16 cellular contexts compared by ENCODE assay signal in the genomic region with DNA sequence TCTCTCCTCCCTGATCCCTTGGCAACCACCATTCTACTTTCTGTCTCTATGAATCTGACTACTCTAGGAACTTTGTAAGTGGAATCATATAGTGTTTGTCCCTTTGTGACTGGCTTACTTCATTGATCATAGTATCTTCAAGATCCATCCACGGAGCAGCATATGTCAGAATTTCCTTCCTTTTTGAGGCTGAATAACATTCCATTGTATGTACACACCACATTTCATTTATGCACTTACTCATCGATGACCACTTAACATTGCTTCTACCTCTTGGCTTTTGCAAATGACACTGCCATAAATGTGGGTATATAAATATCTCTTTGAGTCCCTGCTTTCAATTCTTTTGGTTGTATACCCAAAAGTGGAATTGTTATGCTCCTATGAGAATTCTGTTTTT.
A peak's percentile ranks its signal among the peaks of the same experiment; 100 is the strongest.
DNase-seq lines count a peak whose midpoint lies in the region; ATAC-seq, FAIRE-seq and TF ChIP-seq lines count a peak whose summit lies in the region.
"Had no signal": no experiment of that assay in that cellular context is flagged by ENCODE, and none has a peak within 500 bp of the region (broad histone marks: within the 10 kb centered on the region; RNA-seq: fewer than 3 reads in every experiment).

No MANE protein-coding gene starts in this region.

- TF ChIP-seq POLR2A in endothelial cell of umbilical vein (IDR thresholded peaks at IDR 0.05; ENCODE audit: low read depth, low read length) (no peak), sigmoid colon (IDR thresholded peaks at IDR 0.05) (no peak)

- no peak overlapping the region for H3K27ac Mint-ChIP-seq in neural progenitor cell
- H3K27ac Mint-ChIP-seq in stimulated activated effector memory CD8-positive, alpha-beta T cell treated with anti-CD3 and anti-CD28 coated beads, Interleukin-12 subunit alpha, Interleukin-12 subunit beta, amount 100 ng/mL, for 72 hours: no peak overlapping the region
- H3K27ac Mint-ChIP-seq: CD8-positive, alpha-beta memory T cell had no signal

- H3K4me3 Mint-ChIP-seq in neural progenitor cell: no peak overlapping the region
- no peak overlapping the region for H3K4me3 Mint-ChIP-seq in stimulated activated effector memory CD8-positive, alpha-beta T cell treated with anti-CD3 and anti-CD28 coated beads, Interleukin-12 subunit alpha, Interleukin-12 subunit beta, amount 100 ng/mL, for 72 hours
- H3K4me3 Mint-ChIP-seq: CD8-positive, alpha-beta memory T cell had no signal

- peak overlapping the region; percentile 27 for H3K4me2 ChIP-seq in endothelial cell of umbilical vein (ENCODE audit: insufficient read depth, low read length)
- H3K4me2 ChIP-seq in neural progenitor cell: no peak overlapping the region
- H3K4me2 ChIP-seq: BLaER1 had no signal

- H3F3A ChIP-seq in neural progenitor cell (ENCODE audit: low read depth): no peaks in the 10 kb centered on the region

- no peak for TF ChIP-seq EP300 in sigmoid colon (IDR thresholded peaks at IDR 0.05)

- H3K9me1 ChIP-seq in endothelial cell of umbilical vein (replicated peaks; ENCODE audit: control insufficient read depth, extremely low read depth, insufficient read depth, low read length): no peaks in the 10 kb centered on the region

- H3K9me3 ChIP-seq in endothelial cell of umbilical vein (replicated peaks; ENCODE audit: control insufficient read depth, insufficient read depth, low read length) (no peaks in the 10 kb centered on the region), neural progenitor cell (ENCODE audit: low read depth) (no peaks in the 10 kb centered on the region), sigmoid colon (no peaks in the 10 kb centered on the region)
- H3K9me3 ChIP-seq: BLaER1 had no signal

- 82 to 88% methylated on average over 2 of the region's 2 CpGs for WGBS in sigmoid colon, 2 donors

- peaks cover 11% of the 10 kb centered on the region for H3K4me1 ChIP-seq in endothelial cell of umbilical vein (ENCODE audit: control insufficient read depth, extremely low read depth, insufficient read depth, low read length)
- H3K4me1 ChIP-seq in neural progenitor cell: no peaks in the 10 kb centered on the region
- no peaks in the 10 kb centered on the region for H3K4me1 ChIP-seq in sigmoid colon
- H3K4me1 ChIP-seq: BLaER1 had no signal

- H2AFZ ChIP-seq in endothelial cell of umbilical vein (ENCODE audit: low read depth, low read length) (peak overlapping the region; percentile 68), neural progenitor cell (replicated peaks) (peak overlapping the region; percentile 57)

- H3K9me3 Mint-ChIP-seq in neural progenitor cell: no peaks in the 10 kb centered on the region
- H3K9me3 Mint-ChIP-seq in stimulated activated effector memory CD8-positive, alpha-beta T cell treated with anti-CD3 and anti-CD28 coated beads, Interleukin-12 subunit alpha, Interleukin-12 subunit beta, amount 100 ng/mL, for 72 hours: peaks cover 3% of the 10 kb centered on the region

- POLR2A ChIA-PET in endothelial cell of umbilical vein (lab: Charles Lee): no interaction called here

- H3K36me3 Mint-ChIP-seq in neural progenitor cell: no peaks in the 10 kb centered on the region
- H3K36me3 Mint-ChIP-seq in stimulated activated effector memory CD8-positive, alpha-beta T cell treated with anti-CD3 and anti-CD28 coated beads, Interleukin-12 subunit alpha, Interleukin-12 subunit beta, amount 100 ng/mL, for 72 hours: no peaks in the 10 kb centered on the region
- H3K36me3 Mint-ChIP-seq: CD8-positive, alpha-beta memory T cell had no signal

- dilution Hi-C loops in endothelial cell of umbilical vein (cut with MboI; ENCODE audit: extremely low pct_ligation_motif_present, low sequenced_read_pairs): no loop called here

- DNase-seq in HT1080 (ENCODE audit: low read depth): peak; percentile 77
- peak; percentile 8 for DNase-seq in amniotic epithelial cell (ENCODE audit: low read depth)
- DNase-seq in endothelial cell of umbilical vein (ENCODE audit: low read depth, low spot score): peak; percentile 75
- no peak for DNase-seq in neural progenitor cell (ENCODE audit: low spot score)
- DNase-seq in NCI-H128 (lab: John Stamatoyannopoulos, UW; ENCODE audit: unreplicated experiment): no peak
- no peak for DNase-seq in stimulated activated effector memory CD8-positive, alpha-beta T cell treated with anti-CD3 and anti-CD28 coated beads, Interleukin-12 subunit alpha, Interleukin-12 subunit beta, amount 100 ng/mL, for 72 hours (ENCODE audit: low spot score in 2 of 2)
- no peak for DNase-seq in sigmoid colon
- DNase-seq in RPMI8226: no peak
- DNase-seq: CD8-positive, alpha-beta memory T cell; H7; Karpas-422; NCI-H2107; NCI-H226; NCI-H526 treated with DMSO at 0.1 percent for 48 hours had no signal

- no peak overlapping the region for H3K4me3 ChIP-seq in endothelial cell of umbilical vein (replicated peaks in 1 of 3; ENCODE audit: insufficient read depth in 1 of 3, low read depth in 1 of 3, low read length in 3 of 3)
- no peak overlapping the region for H3K4me3 ChIP-seq in neural progenitor cell
- no peak overlapping the region for H3K4me3 ChIP-seq in sigmoid colon
- H3K4me3 ChIP-seq: BLaER1, SK-N-MC had no signal

- H3K4me1 Mint-ChIP-seq in neural progenitor cell: no peaks in the 10 kb centered on the region
- H3K4me1 Mint-ChIP-seq in stimulated activated effector memory CD8-positive, alpha-beta T cell treated with anti-CD3 and anti-CD28 coated beads, Interleukin-12 subunit alpha, Interleukin-12 subunit beta, amount 100 ng/mL, for 72 hours: no peaks in the 10 kb centered on the region
- H3K4me1 Mint-ChIP-seq: CD8-positive, alpha-beta memory T cell had no signal

- H3K27ac ChIP-seq in endothelial cell of umbilical vein (ENCODE audit: insufficient read depth, low read depth, low read length) (peak overlapping the region; percentile 50), neural progenitor cell (no peak overlapping the region), sigmoid colon (no peak overlapping the region)
- H3K27ac ChIP-seq: BLaER1, SK-N-MC had no signal

- H3K9ac ChIP-seq in endothelial cell of umbilical vein (replicated peaks; ENCODE audit: extremely low read depth, insufficient read depth, low read length): no peak overlapping the region
- no peak overlapping the region for H3K9ac ChIP-seq in neural progenitor cell
- H3K9ac ChIP-seq: BLaER1 had no signal

- CTCF ChIA-PET in endothelial cell of umbilical vein (lab: Charles Lee): no interaction called here

- H3K79me2 ChIP-seq in endothelial cell of umbilical vein (ENCODE audit: control insufficient read depth, insufficient read depth, low read length): no peaks in the 10 kb centered on the region
- no peaks in the 10 kb centered on the region for H3K79me2 ChIP-seq in neural progenitor cell (ENCODE audit: low read depth)

- FAIRE-seq in endothelial cell of umbilical vein (lab: Jason Lieb, UNC): peak; percentile 59

- H3K36me3 ChIP-seq in endothelial cell of umbilical vein (ENCODE audit: control insufficient read depth in 2 of 2, extremely low read depth in 1 of 2, insufficient read depth in 2 of 2, low read length in 2 of 2) (no peaks in the 10 kb centered on the region), neural progenitor cell (no peaks in the 10 kb centered on the region), sigmoid colon (no peaks in the 10 kb centered on the region)
- H3K36me3 ChIP-seq: BLaER1 had no signal

- no peaks in the 10 kb centered on the region for H3K27me3 Mint-ChIP-seq in neural progenitor cell (ENCODE audit: insufficient read depth, low read depth)
- H3K27me3 Mint-ChIP-seq: CD8-positive, alpha-beta memory T cell had no signal

- TF ChIP-seq CTCF in endothelial cell of umbilical vein (IDR thresholded peaks at IDR 0.05; ENCODE audit: extremely low read depth in 1 of 2, insufficient read depth in 1 of 2, low read depth in 1 of 2, low read length in 2 of 2): no peak
- no peak for TF ChIP-seq CTCF in neural progenitor cell (IDR thresholded peaks at IDR 0.05)
- no peak for TF ChIP-seq CTCF in sigmoid colon (IDR thresholded peaks at IDR 0.05)

- H3K27me3 ChIP-seq in endothelial cell of umbilical vein (ENCODE audit: control insufficient read depth in 2 of 2, insufficient read depth in 2 of 2, low read length in 2 of 2) (no peaks in the 10 kb centered on the region), neural progenitor cell (no peaks in the 10 kb centered on the region), sigmoid colon (no peaks in the 10 kb centered on the region)
- H3K27me3 ChIP-seq: BLaER1 had no signal

- no TSS peak for BruUV-seq in endothelial cell of umbilical vein (replicated peaks; lab: Mats Ljungman, UMichigan)

- intact Hi-C loops in endothelial cell of umbilical vein (cut with micrococcal nuclease) (loop anchor here (1.0 kb wide), 2 partner anchors 12 to 16 kb away; no protein-coding TSS in a partner anchor), sigmoid colon (cut with DNase I) (no loop called here)

- H4K20me1 ChIP-seq in endothelial cell of umbilical vein (replicated peaks; ENCODE audit: control insufficient read depth, extremely low read depth, insufficient read depth, low read length) (no peaks in the 10 kb centered on the region), neural progenitor cell (ENCODE audit: low read depth) (no peaks in the 10 kb centered on the region)
- H4K20me1 ChIP-seq: BLaER1 had no signal

- no peak for ATAC-seq in stimulated activated effector memory CD8-positive, alpha-beta T cell treated with anti-CD3 and anti-CD28 coated beads, Interleukin-12 subunit alpha, Interleukin-12 subunit beta, amount 100 ng/mL, for 72 hours

TF ChIP-seq in endothelial cell of umbilical vein, 7 proteins besides CTCF, POLR2A, EP300 and RAD21:
- TF ChIP-seq, protein P1, sequence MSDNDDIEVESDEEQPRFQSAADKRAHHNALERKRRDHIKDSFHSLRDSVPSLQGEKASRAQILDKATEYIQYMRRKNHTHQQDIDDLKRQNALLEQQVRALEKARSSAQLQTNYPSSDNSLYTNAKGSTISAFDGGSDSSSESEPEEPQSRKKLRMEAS (IDR thresholded peaks at IDR 0.05; ENCODE audit: insufficient read depth, insufficient read length): no peak
- TF ChIP-seq EZH2 (IDR thresholded peaks at IDR 0.05; ENCODE audit: borderline replicate concordance, low read depth, low read length, severe bottlenecking): no peak
- peak; percentile 57 for TF ChIP-seq GATA2 (IDR thresholded peaks at IDR 0.05; ENCODE audit: insufficient read depth, insufficient read length, low read depth, low read length)
- TF ChIP-seq POLR2AphosphoS5 (IDR thresholded peaks at IDR 0.05; ENCODE audit: insufficient read depth, low read depth, low read length): peak; percentile 30
- TF ChIP-seq JUN (IDR thresholded peaks at IDR 0.05; ENCODE audit: borderline replicate concordance, insufficient read depth, insufficient read length, low read depth): peak; percentile 88
- TF ChIP-seq MYC (IDR thresholded peaks at IDR 0.05; ENCODE audit: low read depth, low read length): no peak
- peak; percentile 74 for TF ChIP-seq FOS (IDR thresholded peaks at IDR 0.05; ENCODE audit: borderline replicate concordance, insufficient read depth, low read length)

Comparison
In these comparisons a context has a peak if more than half of its experiments do, and no peak if none do; other contexts are left out.
1. DNase-seq: peak in HT1080 (single experiment), amniotic epithelial cell (single experiment) and endothelial cell of umbilical vein (single experiment); none in neural progenitor cell (single experiment), NCI-H128 (single experiment), stimulated activated effector memory CD8-positive, alpha-beta T cell treated with anti-CD3 and anti-CD28 coated beads, Interleukin-12 subunit alpha, Interleukin-12 subunit beta, amount 100 ng/mL, for 72 hours (0 of 2), sigmoid colon (single experiment) and RPMI8226 (single experiment).